ENCODE assay signal across 9 cellular contexts in genomic region chr20:21127201-21127981, GRCh38. TPM values are rescaled to one million over a fixed set of nuclear protein-coding genes. Genes with fewer than 3 reads are reported as not detected.
DNase-seq lines count a peak whose midpoint lies in the region; ATAC-seq and TF ChIP-seq lines count a peak whose summit lies in the region.
"Had no signal": no experiment of that assay in that cellular context is flagged by ENCODE, and none has a peak within 500 bp of the region (broad histone marks: within the 10 kb centered on the region; RNA-seq: fewer than 3 reads in every experiment).

No MANE protein-coding gene starts in this region.

- peaks cover 29% of the 10 kb centered on the region for H3K36me3 Mint-ChIP-seq in CD8-positive, alpha-beta T cell
- peaks cover 10% of the 10 kb centered on the region for H3K36me3 Mint-ChIP-seq in IgD-negative memory B cell
- peaks cover 4% of the 10 kb centered on the region for H3K36me3 Mint-ChIP-seq in brain
- no peaks in the 10 kb centered on the region for H3K36me3 Mint-ChIP-seq in neural progenitor cell

- H3K27ac Mint-ChIP-seq in CD8-positive, alpha-beta T cell = no peak overlapping the region
- H3K27ac Mint-ChIP-seq in IgD-negative memory B cell = peak overlapping the region in 2 of 3 donors; percentile 78 to 94
- H3K27ac Mint-ChIP-seq in brain = peak overlapping the region in 1 of 5 experiments; percentile 69
- H3K27ac Mint-ChIP-seq in neural progenitor cell = no peak overlapping the region

- H3K27ac ChIP-seq in CD8-positive, alpha-beta T cell (ENCODE audit: low read depth, low read length) = no peak overlapping the region
- no peak overlapping the region for H3K27ac ChIP-seq in neural progenitor cell
- H3K27ac ChIP-seq: colonic mucosa had no signal

- POLR2A ChIA-PET in CD8-positive, alpha-beta T cell (lab: Charles Lee) = interaction anchor here (0.9 to 1.1 kb wide), 2 partner anchors 7 to 25 kb away, joined by 3 read pairs; no protein-coding TSS in a partner anchor

- DNase-seq in CD8-positive, alpha-beta T cell = no peak
- DNase-seq in neural progenitor cell (ENCODE audit: low spot score) = no peak
- DNase-seq in SIG-M5 (lab: John Stamatoyannopoulos, UW) = no peak
- DNase-seq in GDM1 (lab: John Stamatoyannopoulos, UW) = no peak
- DNase-seq in AG20443 (ENCODE audit: low spot score) = no peak
- no peak for DNase-seq in AG08396 (ENCODE audit: low spot score)

- H2AFZ ChIP-seq in neural progenitor cell (replicated peaks) = no peak overlapping the region

- CTCF ChIA-PET in CD8-positive, alpha-beta T cell (lab: Charles Lee) = interaction anchor here (1.2 to 1.7 kb wide), 2 partner anchors 13 to 79 kb away, joined by 4 read pairs; no protein-coding TSS in a partner anchor

- H3K36me3 ChIP-seq in CD8-positive, alpha-beta T cell (ENCODE audit: insufficient read depth, low read length) = no peaks in the 10 kb centered on the region
- H3K36me3 ChIP-seq in neural progenitor cell = no peaks in the 10 kb centered on the region
- H3K36me3 ChIP-seq: colonic mucosa had no signal

- H4K20me1 ChIP-seq in neural progenitor cell (ENCODE audit: low read depth) = peaks cover 2% of the 10 kb centered on the region

- no peak for ATAC-seq in CD8-positive, alpha-beta T cell

- peak overlapping the region; percentile 86 for H3K4me3 Mint-ChIP-seq in CD8-positive, alpha-beta T cell
- H3K4me3 Mint-ChIP-seq in IgD-negative memory B cell = peak overlapping the region; percentile 82 to 91 (median 88)
- H3K4me3 Mint-ChIP-seq in brain = peak overlapping the region; percentile 89 to 98 (median 93)
- peak overlapping the region; percentile 88 for H3K4me3 Mint-ChIP-seq in neural progenitor cell

- H3K4me1 Mint-ChIP-seq in CD8-positive, alpha-beta T cell (ENCODE audit: low read depth) = peaks cover 33% of the 10 kb centered on the region
- H3K4me1 Mint-ChIP-seq in IgD-negative memory B cell = peaks cover 16 to 24% (median 20%) of the 10 kb centered on the region in 3 donors
- peaks cover 17% of the 10 kb centered on the region for H3K4me1 Mint-ChIP-seq in brain
- H3K4me1 Mint-ChIP-seq in neural progenitor cell = peaks cover 14% of the 10 kb centered on the region

- peak overlapping the region; percentile 78 for H3K4me2 ChIP-seq in neural progenitor cell

- no peak overlapping the region for H3K9ac ChIP-seq in neural progenitor cell

- H3K79me2 ChIP-seq in neural progenitor cell (ENCODE audit: low read depth) = peaks cover 37% of the 10 kb centered on the region

- H3K9me3 Mint-ChIP-seq in CD8-positive, alpha-beta T cell = no peaks in the 10 kb centered on the region
- no peaks in the 10 kb centered on the region for H3K9me3 Mint-ChIP-seq in IgD-negative memory B cell
- H3K9me3 Mint-ChIP-seq in brain = peaks cover 0 to 5% (median 0%) of the 10 kb centered on the region in 5 experiments
- no peaks in the 10 kb centered on the region for H3K9me3 Mint-ChIP-seq in neural progenitor cell

- H3K4me3 ChIP-seq in CD8-positive, alpha-beta T cell (ENCODE audit: low read depth, low read length) = no peak overlapping the region
- H3K4me3 ChIP-seq in neural progenitor cell = peak overlapping the region; percentile 87

- peaks cover 14% of the 10 kb centered on the region for H3K4me1 ChIP-seq in CD8-positive, alpha-beta T cell (ENCODE audit: insufficient read depth, low read length)
- peaks cover 25% of the 10 kb centered on the region for H3K4me1 ChIP-seq in neural progenitor cell
- H3K4me1 ChIP-seq: colonic mucosa had no signal

- H3F3A ChIP-seq in neural progenitor cell (ENCODE audit: low read depth) = peaks cover 13% of the 10 kb centered on the region

- no peak for TF ChIP-seq CTCF in CD8-positive, alpha-beta T cell (IDR thresholded peaks at IDR 0.05)
- TF ChIP-seq CTCF in brain (conservative IDR thresholded peaks at IDR 0.05) (no peak), neural progenitor cell (IDR thresholded peaks at IDR 0.05) (no peak)

- H3K27me3 ChIP-seq in CD8-positive, alpha-beta T cell (ENCODE audit: insufficient read depth, low read length) = no peaks in the 10 kb centered on the region
- no peaks in the 10 kb centered on the region for H3K27me3 ChIP-seq in neural progenitor cell
- H3K27me3 ChIP-seq: colonic mucosa had no signal

- no peaks in the 10 kb centered on the region for H3K9me3 ChIP-seq in CD8-positive, alpha-beta T cell (ENCODE audit: low read length)
- no peaks in the 10 kb centered on the region for H3K9me3 ChIP-seq in neural progenitor cell (ENCODE audit: low read depth)
- H3K9me3 ChIP-seq: colonic mucosa had no signal

- no peaks in the 10 kb centered on the region for H3K27me3 Mint-ChIP-seq in CD8-positive, alpha-beta T cell (ENCODE audit: low read depth)
- H3K27me3 Mint-ChIP-seq in IgD-negative memory B cell (peaks cover 2% of the 10 kb centered on the region), brain (peaks cover 31% of the 10 kb centered on the region), neural progenitor cell (ENCODE audit: insufficient read depth, low read depth) (peaks cover 8% of the 10 kb centered on the region)

- intact Hi-C loops in CD8-positive, alpha-beta T cell (cut with DNase I, micrococcal nuclease) = loop anchor here (2.0 to 10.0 kb wide), 6 partner anchors 175 to 1113 kb away; partner anchors contain the start of genes NAA20 (in 2 of the 2), XRN2 (in 2 of the 2), CFAP61 (in 1 of the 2) and CRNKL1 (in 1 of the 2)

RNA-seq across cellular contexts. Expression of gene KIZ, which starts 1.5 kb away (rescaled TPM):
- total RNA-seq in CD8-positive, alpha-beta T cell = 10 to 100 TPM; 18.4 to 26.1 TPM
- 26.2 TPM for polyA plus RNA-seq in IgD-negative memory B cell
- 16.4 TPM for polyA plus RNA-seq in brain (ENCODE audit: insufficient read depth, low read depth, low replicate concordance)
- total RNA-seq in neural progenitor cell (ENCODE audit: low replicate concordance) = 40.5 and 60.0 TPM in 2 replicates

RNA-seq across cellular contexts. Expression of gene LINC00237, which starts 21.2 kb away (rescaled TPM):
- total RNA-seq in CD8-positive, alpha-beta T cell = not detected
- not detected for polyA plus RNA-seq in IgD-negative memory B cell
- polyA plus RNA-seq in brain (ENCODE audit: insufficient read depth, low read depth, low replicate concordance) = 1.3 TPM
- total RNA-seq in neural progenitor cell (ENCODE audit: low replicate concordance) = not detected in 2 replicates
- total RNA-seq: colonic mucosa had no signal

Comparison
In these comparisons a context has a peak if more than half of its experiments do, and no peak if none do; other contexts are left out.
1. H3K27ac Mint-ChIP-seq: peak in IgD-negative memory B cell (2 of 3); none in CD8-positive, alpha-beta T cell (single experiment) and neural progenitor cell (single experiment).
2. Peak in every context shown above with its lines, with median percentiles within 50 percentile points of each other: H3K4me3 Mint-ChIP-seq.